1 cellular context compared by ENCODE assay signal in genomic region chr6:74879234-74879633, GRCh38.
TF ChIP-seq lines count a peak whose summit lies in the region.

No MANE protein-coding gene starts in this region.

TF ChIP-seq in GM23338, 12 proteins besides CTCF, POLR2A, EP300 and RAD21 (continued from another document):
- TF ChIP-seq ZNF462 (CRISPR knock-in tag; IDR thresholded peaks at IDR 0.05) (no peak), NANOG (IDR thresholded peaks at IDR 0.05; ENCODE audit: borderline replicate concordance) (no peak), EZH2 (IDR thresholded peaks at IDR 0.05; ENCODE audit: low read depth, unreplicated experiment) (no peak)
